9 cellular contexts compared by ENCODE assay signal in the genomic region with DNA sequence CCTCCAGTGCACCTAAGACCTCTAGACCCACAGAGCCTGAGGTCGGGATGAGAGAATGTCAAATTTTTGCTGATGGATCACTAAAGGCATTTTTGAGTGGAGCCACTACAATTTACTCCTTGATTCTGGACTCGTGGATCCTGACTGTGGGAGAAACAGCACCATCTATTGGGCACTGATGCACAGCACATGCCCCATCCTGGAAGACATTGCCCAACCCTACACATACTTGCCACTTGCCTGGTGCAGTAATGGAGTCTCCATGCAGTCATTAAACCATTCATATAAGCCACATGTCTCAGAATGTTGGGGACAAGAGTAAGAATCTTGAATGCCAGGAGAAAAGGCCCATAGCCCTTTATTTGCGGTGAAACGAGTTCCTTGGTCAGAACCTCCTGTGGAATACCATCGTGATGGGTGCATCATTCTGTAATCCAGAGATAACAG.
DNase-seq lines count a peak whose midpoint lies in the region; ATAC-seq, FAIRE-seq and TF ChIP-seq lines count a peak whose summit lies in the region.
"Had no signal": no experiment of that assay in that cellular context is flagged by ENCODE, and none has a peak within 500 bp of the region (broad histone marks: within the 10 kb centered on the region; RNA-seq: fewer than 3 reads in every experiment).

No MANE protein-coding gene starts in this region.

- intact Hi-C loops in CD14-positive monocyte (cut with micrococcal nuclease) = loop anchor here (2.0 to 5.0 kb wide), 2 partner anchors 36 to 38 kb away; no protein-coding TSS in a partner anchor

- no peak overlapping the region for H3K4me2 ChIP-seq in keratinocyte (ENCODE audit: control insufficient read depth, extremely low read depth, insufficient read depth, low read depth, low read length)

- CTCF ChIA-PET in RWPE1 (lab: Yijun Ruan, JAX) = interaction anchor here (0.6 kb wide), 1 partner anchor 965 kb away, joined by 4 read pairs; no protein-coding TSS in a partner anchor

- no peaks in the 10 kb centered on the region for H3K36me3 Mint-ChIP-seq in CD14-positive monocyte

- no peaks in the 10 kb centered on the region for H3K9me3 ChIP-seq in keratinocyte (ENCODE audit: control insufficient read depth, low read depth, low read length)
- H3K9me3 ChIP-seq: neutrophil had no signal

- H3K9me1 ChIP-seq in keratinocyte (ENCODE audit: control insufficient read depth, extremely low read depth, insufficient read depth, low read length) = no peaks in the 10 kb centered on the region

- in situ Hi-C loops in brain microvascular endothelial cell (cut with HindIII; ENCODE audit: low pct_ligation_motif_present, low sequenced_read_pairs) = no loop called here

- H3K4me3 Mint-ChIP-seq in CD14-positive monocyte = no peak overlapping the region

- no peak for ATAC-seq in GM18505 (IDR thresholded peaks at IDR 0.05; ENCODE audit: unreplicated experiment)
- ATAC-seq in HG03175 (IDR thresholded peaks at IDR 0.05; ENCODE audit: unreplicated experiment) = no peak

- dilution Hi-C loops in keratinocyte (cut with MboI; ENCODE audit: extremely low pct_ligation_motif_present, low sequenced_read_pairs) = no loop called here

- H3K4me3 ChIP-seq in brain microvascular endothelial cell (ENCODE audit: low read depth, low read length) (no peak overlapping the region), keratinocyte (ENCODE audit: control insufficient read depth in 2 of 3, extremely low read depth in 1 of 3, insufficient read depth in 2 of 3, low read depth in 1 of 3, low read length in 3 of 3) (no peak overlapping the region)

- H3K79me2 ChIP-seq in keratinocyte (ENCODE audit: control insufficient read depth, insufficient read depth, low read length) = no peaks in the 10 kb centered on the region

- H3K9ac ChIP-seq in keratinocyte (ENCODE audit: control insufficient read depth, extremely low read depth, insufficient read depth, low read length) = no peak overlapping the region

- H3K9me3 Mint-ChIP-seq in CD14-positive monocyte = no peaks in the 10 kb centered on the region

- H3K4me1 Mint-ChIP-seq in CD14-positive monocyte = peaks cover 24% of the 10 kb centered on the region

- peak; percentile 88 for TF ChIP-seq CTCF in CD14-positive monocyte (IDR thresholded peaks at IDR 0.05)
- TF ChIP-seq CTCF in RWPE1 (conservative IDR thresholded peaks at IDR 0.05; ENCODE audit: low read depth) = peak; percentile 38
- peak; percentile 85 for TF ChIP-seq CTCF in brain microvascular endothelial cell (IDR thresholded peaks at IDR 0.05; ENCODE audit: low read depth, low read length, missing control alignments)
- TF ChIP-seq CTCF in keratinocyte (optimal IDR thresholded peaks at IDR 0.05 in 1 of 3, IDR thresholded peaks at IDR 0.05 in 1 of 3, conservative IDR thresholded peaks at IDR 0.05 in 1 of 3; ENCODE audit: extremely low read depth in 1 of 3, insufficient read depth in 2 of 3, low read length in 3 of 3) = peak; percentile 68 to 91 (median 79)

- H3K36me3 ChIP-seq in brain microvascular endothelial cell (replicated peaks) (no peaks in the 10 kb centered on the region), keratinocyte (ENCODE audit: control insufficient read depth in 2 of 2, extremely low read depth in 1 of 2, insufficient read depth in 2 of 2, low read length in 2 of 2) (no peaks in the 10 kb centered on the region)
- H3K36me3 ChIP-seq: neutrophil had no signal

- no peaks in the 10 kb centered on the region for H4K20me1 ChIP-seq in keratinocyte (ENCODE audit: control insufficient read depth, extremely low read depth, insufficient read depth, low read length)

- DNase-seq in CD14-positive monocyte (ENCODE audit: low spot score) = no peak
- peak; percentile 22 for DNase-seq in GM19240 (ENCODE audit: insufficient read length, low spot score)
- DNase-seq in RWPE1 (ENCODE audit: low spot score) = no peak
- DNase-seq in brain microvascular endothelial cell = peak; percentile 65
- no peak for DNase-seq in keratinocyte (ENCODE audit: low read depth, low spot score)
- DNase-seq in stimulated activated CD4-positive, alpha-beta T cell treated with anti-CD3 and anti-CD28 coated beads, Interleukin-4, amount 100 ng/mL, for 24 hours = peak; percentile 45

- no peak overlapping the region for H2AFZ ChIP-seq in keratinocyte (ENCODE audit: control insufficient read depth, low read length)

- no peak for TF ChIP-seq POLR2A in GM18505 (IDR thresholded peaks at IDR 0.05; ENCODE audit: borderline replicate concordance, extremely low read depth, insufficient read depth, insufficient read length)

- POLR2A ChIA-PET in RWPE1 (lab: Yijun Ruan, JAX; ENCODE audit: low non-redundant PET) = no interaction called here

- H3K4me1 ChIP-seq in keratinocyte (ENCODE audit: control insufficient read depth, extremely low read depth, insufficient read depth, low read length) = no peaks in the 10 kb centered on the region

- no peak overlapping the region for H3K27ac ChIP-seq in RWPE1
- H3K27ac ChIP-seq in brain microvascular endothelial cell = no peak overlapping the region
- H3K27ac ChIP-seq in keratinocyte (ENCODE audit: control insufficient read depth, insufficient read depth, low read length) = no peak overlapping the region
- H3K27ac ChIP-seq: neutrophil had no signal

- H3K27me3 Mint-ChIP-seq in CD14-positive monocyte (ENCODE audit: low read depth in 3 of 3) = peaks cover under 1 to 2% (median 2%) of the 10 kb centered on the region in 3 donors

- H3K27ac Mint-ChIP-seq in CD14-positive monocyte = no peak overlapping the region

- H3K27me3 ChIP-seq in brain microvascular endothelial cell (replicated peaks) = peaks cover 35% of the 10 kb centered on the region
- H3K27me3 ChIP-seq in keratinocyte (ENCODE audit: control insufficient read depth, extremely low read depth, insufficient read depth, low read length) = no peaks in the 10 kb centered on the region
- H3K27me3 ChIP-seq: neutrophil had no signal

- peak; percentile 79 for FAIRE-seq in keratinocyte (lab: Jason Lieb, UNC)

Comparison
In these comparisons a context has a peak if more than half of its experiments do, and no peak if none do; other contexts are left out.
1. DNase-seq: peak in GM19240 (single experiment), brain microvascular endothelial cell (single experiment) and stimulated activated CD4-positive, alpha-beta T cell treated with anti-CD3 and anti-CD28 coated beads, Interleukin-4, amount 100 ng/mL, for 24 hours (single experiment); none in CD14-positive monocyte (single experiment), RWPE1 (single experiment) and keratinocyte (single experiment).
2. CTCF ChIP-seq: peak in every context shown above with its lines; median percentile 88 in CD14-positive monocyte; 85 in brain microvascular endothelial cell; 79 in keratinocyte; 38 in RWPE1.